ENCODE assay signal across 17 cellular contexts in genomic region chr2:221602938-221603337, GRCh38. TPM values are rescaled to one million over a fixed set of nuclear protein-coding genes. Genes with fewer than 3 reads are reported as not detected.
DNase-seq lines count a peak whose midpoint lies in the region; ATAC-seq lines count a peak whose summit lies in the region.
"Had no signal": no experiment of that assay in that cellular context is flagged by ENCODE, and none has a peak within 500 bp of the region (broad histone marks: within the 10 kb centered on the region; RNA-seq: fewer than 3 reads in every experiment).

No MANE protein-coding gene starts in this region.

- H3K4me3 ChIP-seq in MG63 = no peak overlapping the region
- H3K4me3 ChIP-seq: BLaER1 treated with 17β-estradiol and CSF1 and Interleukin-3, amounts not matched to agents 10 nM and 100 nM; GM23248; HAP-1 had no signal

- peak; percentile 20 for DNase-seq in MG63
- DNase-seq in hippocampal formation (lab: John Stamatoyannopoulos, UW) = peak; percentile 4 to 43
- DNase-seq in middle frontal gyrus (ENCODE audit: extremely low spot score, low spot score) = peak; percentile 58
- DNase-seq in GF-D8 (lab: John Stamatoyannopoulos, UW) = no peak
- DNase-seq in COR-L47 (lab: John Stamatoyannopoulos, UW) = no peak
- DNase-seq: 8988T; CD8-positive, alpha-beta T cell; DMS 273 treated with DMSO at 0.1 percent for 48 hours; DMS53; DND-41; EL; GM23248 had no signal

- H3K9me3 ChIP-seq in MG63 = no peaks in the 10 kb centered on the region
- H3K9me3 ChIP-seq: BLaER1 treated with 17β-estradiol and CSF1 and Interleukin-3, amounts not matched to agents 10 nM and 100 nM; HAP-1 had no signal

- H3K27me3 ChIP-seq in MG63 = no peaks in the 10 kb centered on the region
- H3K27me3 ChIP-seq: BLaER1 treated with 17β-estradiol and CSF1 and Interleukin-3, amounts not matched to agents 10 nM and 100 nM had no signal

- no peaks in the 10 kb centered on the region for H3K36me3 ChIP-seq in MG63
- H3K36me3 ChIP-seq: BLaER1 treated with 17β-estradiol and CSF1 and Interleukin-3, amounts not matched to agents 10 nM and 100 nM; HAP-1 had no signal

- no peak for ATAC-seq in HG02642 (IDR thresholded peaks at IDR 0.05; ENCODE audit: poor library complexity, unreplicated experiment)
- ATAC-seq in GM21528 (IDR thresholded peaks at IDR 0.05; ENCODE audit: low FRiP score, unreplicated experiment) = no peak
- ATAC-seq: CD8-positive, alpha-beta T cell had no signal

RNA-seq across cellular contexts. Expression of gene EPHA4, which starts 30.8 kb away (rescaled TPM):
- 3.8 and 5.4 TPM in 2 replicates for total RNA-seq in MG63 (2014; rRNA removed; shearing (Covaris generic); ENCODE audit: low replicate concordance)
- total RNA-seq: G401 had no signal

Comparison
In these comparisons a context has a peak if more than half of its experiments do, and no peak if none do; other contexts are left out.
1. DNase-seq: peak in MG63 (single experiment), hippocampal formation (2 of 2) and middle frontal gyrus (single experiment); none in GF-D8 (single experiment) and COR-L47 (single experiment).